Comparison of ENCODE assay signal across 8 cellular contexts in the genomic region with DNA sequence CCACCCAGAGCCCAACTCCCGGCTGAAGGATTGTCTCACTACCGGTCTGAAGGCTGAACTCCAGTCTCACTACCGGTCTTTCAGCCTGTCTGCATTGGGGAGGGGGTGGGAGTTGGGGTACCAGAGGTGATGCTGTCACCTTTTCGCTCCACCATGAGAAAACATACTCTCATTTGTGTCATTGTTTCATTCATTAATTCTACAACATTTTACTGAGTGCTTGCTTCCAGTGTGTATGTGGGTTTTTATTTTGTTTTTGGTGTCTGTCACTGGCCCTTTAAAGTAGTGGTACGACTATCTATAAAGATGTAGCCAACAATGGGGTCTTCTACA. TPM values are rescaled to one million over a fixed set of nuclear protein-coding genes. Genes with fewer than 3 reads are reported as not detected.
DNase-seq lines count a peak whose midpoint lies in the region; ATAC-seq, FAIRE-seq and TF ChIP-seq lines count a peak whose summit lies in the region.

No MANE protein-coding gene starts in this region.

- peak overlapping the region; percentile 81 for H3K4me3 ChIP-seq in left ventricle myocardium inferior
- H3K4me3 ChIP-seq in mononuclear cell (ENCODE audit: low read length), result peak overlapping the region; percentile 72

- peak overlapping the region; percentile 92 for H3K4me3 Mint-ChIP-seq in MCF 10A (ENCODE audit: unreplicated experiment)

- no peaks in the 10 kb centered on the region for H3K9me3 Mint-ChIP-seq in MCF 10A (ENCODE audit: unreplicated experiment)

- H3K27me3 ChIP-seq in left ventricle myocardium inferior (ENCODE audit: low read depth) (no peaks in the 10 kb centered on the region), mononuclear cell (ENCODE audit: insufficient read depth, low read length) (no peaks in the 10 kb centered on the region)

- BruUV-seq in MCF 10A (replicated peaks; lab: Mats Ljungman, UMichigan), result no TSS peak

- TF ChIP-seq CTCF in left ventricle myocardium inferior (IDR thresholded peaks at IDR 0.05; ENCODE audit: borderline replicate concordance) (no peak), MCF 10A (IDR thresholded peaks at IDR 0.05; ENCODE audit: unreplicated experiment) (no peak)

- POLR2A ChIA-PET in MCF 10A (lab: Yijun Ruan, JAX), result interaction anchor here (0.6 to 1.2 kb wide), 7 partner anchors 14 to 263 kb away, joined by 3 to 12 read pairs (median 4); a partner anchor contains a TSS

- CTCF ChIA-PET in MCF 10A (lab: Yijun Ruan, JAX), result interaction anchor here (0.6 to 1.2 kb wide), 3 partner anchors 8 to 27 kb away, joined by 3 to 4 read pairs (median 3); no protein-coding TSS in a partner anchor

- peaks cover 40% of the 10 kb centered on the region for H3K4me1 Mint-ChIP-seq in MCF 10A (ENCODE audit: insufficient read depth, unreplicated experiment)

- FAIRE-seq in GM12891 (lab: Jason Lieb, UNC), result no peak

- peaks cover 37% of the 10 kb centered on the region for H3K36me3 ChIP-seq in left ventricle myocardium inferior

- peak overlapping the region; percentile 92 for H3K27ac ChIP-seq in left ventricle myocardium inferior (replicated peaks)

- H3K27ac Mint-ChIP-seq in MCF 10A (ENCODE audit: low read depth, unreplicated experiment), result peak overlapping the region; percentile 93

- H3K9me3 ChIP-seq in left ventricle myocardium inferior (replicated peaks) (no peaks in the 10 kb centered on the region), mononuclear cell (ENCODE audit: low read depth, low read length) (no peaks in the 10 kb centered on the region)

- DNase-seq in left ventricle myocardium inferior (no peak), left ventricle myocardium superior (no peak), MCF 10A (ENCODE audit: unreplicated experiment) (no peak), ureter (ENCODE audit: low spot score) (no peak), GM12891 (ENCODE audit: insufficient read length, low spot score) (no peak)

- TF ChIP-seq POLR2A in GM12891 (IDR thresholded peaks at IDR 0.05; ENCODE audit: low read depth, low read length), result no peak

- H3K36me3 Mint-ChIP-seq in MCF 10A (ENCODE audit: insufficient read depth, unreplicated experiment), result peaks cover 45% of the 10 kb centered on the region

- H3K4me1 ChIP-seq in left ventricle myocardium inferior (peaks cover 53% of the 10 kb centered on the region), mononuclear cell (ENCODE audit: insufficient read depth, low read length) (peaks cover 57% of the 10 kb centered on the region)

- intact Hi-C loops in left ventricle myocardium inferior (cut with micrococcal nuclease), result no loop called here
- intact Hi-C loops in left ventricle myocardium superior (cut with micrococcal nuclease), result no loop called here
- intact Hi-C loops in MCF 10A (cut with micrococcal nuclease), result no loop called here

- H3K27me3 Mint-ChIP-seq in MCF 10A (ENCODE audit: insufficient read depth, unreplicated experiment), result no peaks in the 10 kb centered on the region

- ATAC-seq in left ventricle myocardium superior (no peak), GM18858 (IDR thresholded peaks at IDR 0.05; ENCODE audit: unreplicated experiment) (no peak), GM18511 (IDR thresholded peaks at IDR 0.05; ENCODE audit: unreplicated experiment) (no peak)

TF ChIP-seq in GM12891, 5 proteins besides CTCF, POLR2A, EP300 and RAD21:
- no peak for TF ChIP-seq TAF1 (IDR thresholded peaks at IDR 0.05; ENCODE audit: low read depth, low read length)
- TF ChIP-seq SPI1 (IDR thresholded peaks at IDR 0.05; ENCODE audit: low read depth, low read length), result no peak
- no peak for TF ChIP-seq PAX5 (IDR thresholded peaks at IDR 0.05; ENCODE audit: insufficient read depth, low read length, severe bottlenecking)
- no peak for TF ChIP-seq POLR2AphosphoS5 (IDR thresholded peaks at IDR 0.05; ENCODE audit: low read depth, low read length)
- no peak for TF ChIP-seq POU2F2 (IDR thresholded peaks at IDR 0.05; ENCODE audit: low read depth, low read length)

RNA-seq across cellular contexts. Expression of a gene that starts 0.5 kb away (rescaled TPM):
- 41.3 TPM for total RNA-seq in left ventricle myocardium inferior
- total RNA-seq in left ventricle myocardium superior, result 42.1 TPM
- 117 and 123 TPM in 2 replicates for total RNA-seq in MCF 10A (2022)
- 9.2 TPM for total RNA-seq in mononuclear cell
- total RNA-seq in ureter, result 86.5 TPM
- polyA plus RNA-seq in GM12891 (2012; ENCODE audit: low read depth, missing spikeins), result 100 TPM

RNA-seq across cellular contexts. Expression of a gene that starts 2.3 kb away (rescaled TPM):
- 13.8 TPM for total RNA-seq in left ventricle myocardium inferior
- 15.6 TPM for total RNA-seq in left ventricle myocardium superior
- total RNA-seq in MCF 10A (2022), result 8.7 and 12.5 TPM in 2 replicates
- total RNA-seq in mononuclear cell, result 13.9 TPM
- 12.1 TPM for total RNA-seq in ureter
- polyA plus RNA-seq in GM12891 (2012; ENCODE audit: low read depth, missing spikeins), result 6.8 TPM

RNA-seq across cellular contexts. Expression of a gene that starts 7.8 kb away (rescaled TPM):
- total RNA-seq in left ventricle myocardium inferior (27.2 TPM), left ventricle myocardium superior (32.8 TPM), MCF 10A (2022) (24.8 and 30.9 TPM in 2 replicates), mononuclear cell (7.9 TPM), ureter (45.6 TPM)
- polyA plus RNA-seq in GM12891 (2012; ENCODE audit: low read depth, missing spikeins), result 24.1 TPM

RNA-seq across cellular contexts. Expression of a gene that starts 14.1 kb away (rescaled TPM):
- total RNA-seq in left ventricle myocardium inferior, result 6.5 TPM
- 7.5 TPM for total RNA-seq in left ventricle myocardium superior
- total RNA-seq in MCF 10A (2022), result 0.19 TPM in 1 of 2 replicates, not detected in the other
- total RNA-seq in mononuclear cell, result 7.6 TPM
- total RNA-seq in ureter, result 2.8 TPM
- 6.3 TPM for polyA plus RNA-seq in GM12891 (2012; ENCODE audit: low read depth, missing spikeins)

RNA-seq across cellular contexts. Expression of a gene that starts 14.2 kb away (rescaled TPM):
- total RNA-seq in left ventricle myocardium inferior (not detected), left ventricle myocardium superior (not detected), MCF 10A (2022) (12.6 and 27.5 TPM in 2 replicates), mononuclear cell (1.3 TPM), ureter (1.6 TPM)
- polyA plus RNA-seq in GM12891 (2012; ENCODE audit: low read depth, missing spikeins), result 0.85 TPM
